13 cellular contexts compared by ENCODE assay signal in genomic region chr1:150164769-150165168, GRCh38. TPM values are rescaled to one million over a fixed set of nuclear protein-coding genes. Genes with fewer than 3 reads are reported as not detected.
DNase-seq lines count a peak whose midpoint lies in the region; ATAC-seq and TF ChIP-seq lines count a peak whose summit lies in the region.
"Had no signal": no experiment of that assay in that cellular context is flagged by ENCODE, and none has a peak within 500 bp of the region (broad histone marks: within the 10 kb centered on the region; RNA-seq: fewer than 3 reads in every experiment).

No MANE protein-coding gene starts in this region.

- H3K36me3 ChIP-seq in lower lobe of right lung: peaks cover 3% of the 10 kb centered on the region
- no peaks in the 10 kb centered on the region for H3K36me3 ChIP-seq in body of pancreas (replicated peaks in 1 of 2; ENCODE audit: insufficient read depth in 1 of 2, low read depth in 2 of 2)

- intact Hi-C loops in lower lobe of right lung (cut with DNase I) (no loop called here), body of pancreas (cut with DNase I) (loop anchor here (10.0 kb wide), 1 partner anchor 90 kb away; no protein-coding TSS in a partner anchor)

- H3K4me3 Mint-ChIP-seq in stimulated activated naive B cell treated with anti-CD40 and anti-IgM and Interleukin-4, amounts not matched to agents 10 μg/mL and 1 μg/mL and 100 μg/mL, for 72 hours: peak overlapping the region in 1 of 2 donors; percentile 43

- H3K4me1 Mint-ChIP-seq in stimulated activated naive B cell treated with anti-CD40 and anti-IgM and Interleukin-4, amounts not matched to agents 10 μg/mL and 1 μg/mL and 100 μg/mL, for 72 hours: peaks cover 63 to 76% of the 10 kb centered on the region in 2 donors

- H3K27ac Mint-ChIP-seq in stimulated activated naive B cell treated with anti-CD40 and anti-IgM and Interleukin-4, amounts not matched to agents 10 μg/mL and 1 μg/mL and 100 μg/mL, for 72 hours: peak overlapping the region; percentile 82

- WGBS in body of pancreas, 2 donors: 86 to 95% methylated on average over 5 of the region's 5 CpGs

- H3K4me3 ChIP-seq in GM08714 (ENCODE audit: low read length) (peak overlapping the region; percentile 18; the same call in 1 of the 2 replicates), lower lobe of right lung (no peak overlapping the region), body of pancreas (no peak overlapping the region)

- H3K27me3 ChIP-seq in lower lobe of right lung (ENCODE audit: low read depth) (no peaks in the 10 kb centered on the region), body of pancreas (no peaks in the 10 kb centered on the region)

- no peaks in the 10 kb centered on the region for H3K9me3 Mint-ChIP-seq in stimulated activated naive B cell treated with anti-CD40 and anti-IgM and Interleukin-4, amounts not matched to agents 10 μg/mL and 1 μg/mL and 100 μg/mL, for 72 hours

- peaks cover 56% of the 10 kb centered on the region for H3K4me1 ChIP-seq in lower lobe of right lung
- H3K4me1 ChIP-seq in body of pancreas: peaks cover 11% of the 10 kb centered on the region

- no peaks in the 10 kb centered on the region for H3K9me3 ChIP-seq in lower lobe of right lung
- no peaks in the 10 kb centered on the region for H3K9me3 ChIP-seq in body of pancreas

- no peak for TF ChIP-seq POLR2A in body of pancreas (IDR thresholded peaks at IDR 0.05)

- TF ChIP-seq CTCF in lower lobe of right lung (IDR thresholded peaks at IDR 0.05): no peak
- no peak for TF ChIP-seq CTCF in body of pancreas (IDR thresholded peaks at IDR 0.05)

- H3K27me3 Mint-ChIP-seq in stimulated activated naive B cell treated with anti-CD40 and anti-IgM and Interleukin-4, amounts not matched to agents 10 μg/mL and 1 μg/mL and 100 μg/mL, for 72 hours: no peaks in the 10 kb centered on the region

- DNase-seq in SK-N-DZ (ENCODE audit: low spot score) (peak; percentile 36), lower lobe of right lung (no peak), body of pancreas (no peak), UCSD-AML1 (lab: John Stamatoyannopoulos, UW; ENCODE audit: unreplicated experiment) (no peak), NK-92 (lab: John Stamatoyannopoulos, UW; ENCODE audit: unreplicated experiment) (no peak)
- DNase-seq in stimulated activated naive B cell treated with anti-CD40 and anti-IgM and Interleukin-4, amounts not matched to agents 10 μg/mL and 1 μg/mL and 100 μg/mL, for 72 hours: no peak
- DNase-seq: activated naive CD4-positive, alpha-beta T cell treated with anti-CD3 and anti-CD28 coated beads, Interleukin-2, amount 50 U/mL, for 16 hours; effector CD8-positive, alpha-beta T cell; KBM-7; NCI-H2107; T-helper 9 cell had no signal

- ATAC-seq in lower lobe of right lung (no peak), body of pancreas (no peak), HG03565 (IDR thresholded peaks at IDR 0.05; ENCODE audit: unreplicated experiment) (no peak)
- no peak for ATAC-seq in stimulated activated naive B cell treated with anti-CD40 and anti-IgM and Interleukin-4, amounts not matched to agents 10 μg/mL and 1 μg/mL and 100 μg/mL, for 72 hours (replicated peaks)

- H3K36me3 Mint-ChIP-seq in stimulated activated naive B cell treated with anti-CD40 and anti-IgM and Interleukin-4, amounts not matched to agents 10 μg/mL and 1 μg/mL and 100 μg/mL, for 72 hours: peaks cover 0 to 10% of the 10 kb centered on the region in 2 donors

- H3K27ac ChIP-seq in lower lobe of right lung: peak overlapping the region; percentile 24
- peak overlapping the region in 1 of 4 donors; percentile 71 for H3K27ac ChIP-seq in body of pancreas

RNA-seq across cellular contexts. Expression of gene PLEKHO1, which starts 15.1 kb away (rescaled TPM):
- 97.1 and 99.5 TPM in 2 replicates for polyA plus RNA-seq in SK-N-DZ (2014; cell fraction: cytosol; rRNA removed)
- polyA plus RNA-seq in SK-N-DZ (2014; cell fraction: nucleus; rRNA removed): 94.0 and 97.7 TPM in 2 replicates
- total RNA-seq in lower lobe of right lung: 41.6 TPM
- total RNA-seq in body of pancreas: 1 to 10 TPM; 5.3 to 7.0 TPM
